1 cellular context compared by ENCODE assay signal in the genomic region with DNA sequence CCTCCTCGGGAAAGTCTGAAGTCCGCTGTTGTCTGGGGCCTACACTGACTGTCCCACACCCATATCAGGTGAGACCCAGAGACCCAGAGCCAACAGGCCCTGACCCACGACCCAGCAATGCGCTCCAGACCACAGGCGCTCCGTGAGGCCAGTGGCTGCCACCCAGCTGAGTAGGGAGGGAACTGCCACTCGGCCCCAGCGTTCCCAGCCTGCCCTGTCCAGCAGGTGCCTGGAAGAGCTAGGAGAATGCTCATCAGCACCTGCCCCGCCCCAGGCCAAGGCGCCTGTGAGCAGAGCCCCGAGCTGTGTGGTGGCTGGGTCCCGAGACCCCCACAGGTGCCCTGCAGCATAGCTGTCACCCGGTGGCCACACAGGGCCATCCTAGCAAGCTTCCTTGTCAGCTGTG.
TF ChIP-seq lines count a peak whose summit lies in the region.

No MANE protein-coding gene starts in this region.

TF ChIP-seq in HepG2, 621 proteins besides CTCF, POLR2A, EP300 and RAD21:
- no peak for TF ChIP-seq KDM1A (CRISPR knock-in tag; IDR thresholded peaks at IDR 0.05)
- no peak for TF ChIP-seq RARA (CRISPR knock-in tag; IDR thresholded peaks at IDR 0.05)
- no peak for TF ChIP-seq ZFYVE20 (CRISPR knock-in tag; IDR thresholded peaks at IDR 0.05; ENCODE audit: borderline replicate concordance, low read depth)
- no peak for TF ChIP-seq EED (CRISPR knock-in tag; IDR thresholded peaks at IDR 0.05)
- TF ChIP-seq HNRNPL (IDR thresholded peaks at IDR 0.05; ENCODE audit: low read depth, low read length) = 0 out of 2 replicates have a peak, but pooled peaks have one; percentile 10
- no peak for TF ChIP-seq ZNF772 (CRISPR knock-in tag; IDR thresholded peaks at IDR 0.05)
- TF ChIP-seq, protein P1, sequence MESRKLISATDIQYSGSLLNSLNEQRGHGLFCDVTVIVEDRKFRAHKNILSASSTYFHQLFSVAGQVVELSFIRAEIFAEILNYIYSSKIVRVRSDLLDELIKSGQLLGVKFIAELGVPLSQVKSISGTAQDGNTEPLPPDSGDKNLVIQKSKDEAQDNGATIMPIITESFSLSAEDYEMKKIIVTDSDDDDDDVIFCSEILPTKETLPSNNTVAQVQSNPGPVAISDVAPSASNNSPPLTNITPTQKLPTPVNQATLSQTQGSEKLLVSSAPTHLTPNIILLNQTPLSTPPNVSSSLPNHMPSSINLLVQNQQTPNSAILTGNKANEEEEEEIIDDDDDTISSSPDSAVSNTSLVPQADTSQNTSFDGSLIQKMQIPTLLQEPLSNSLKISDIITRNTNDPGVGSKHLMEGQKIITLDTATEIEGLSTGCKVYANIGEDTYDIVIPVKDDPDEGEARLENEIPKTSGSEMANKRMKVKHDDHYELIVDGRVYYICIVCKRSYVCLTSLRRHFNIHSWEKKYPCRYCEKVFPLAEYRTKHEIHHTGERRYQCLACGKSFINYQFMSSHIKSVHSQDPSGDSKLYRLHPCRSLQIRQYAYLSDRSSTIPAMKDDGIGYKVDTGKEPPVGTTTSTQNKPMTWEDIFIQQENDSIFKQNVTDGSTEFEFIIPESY (CRISPR knock-in tag; IDR thresholded peaks at IDR 0.05) = peak; percentile 73
- no peak for TF ChIP-seq ZBTB39 (CRISPR knock-in tag; IDR thresholded peaks at IDR 0.05)
- no peak for TF ChIP-seq ZBTB25 (CRISPR knock-in tag; IDR thresholded peaks at IDR 0.05)
- no peak for TF ChIP-seq NONO (IDR thresholded peaks at IDR 0.05)
- TF ChIP-seq NONO (CRISPR knock-in tag; conservative IDR thresholded peaks at IDR 0.05) = no peak
- no peak for TF ChIP-seq GATA4 (IDR thresholded peaks at IDR 0.05; ENCODE audit: borderline replicate concordance, low read depth)
- TF ChIP-seq SATB2 (CRISPR knock-in tag; IDR thresholded peaks at IDR 0.05) = no peak
- TF ChIP-seq CEBPG (CRISPR knock-in tag; IDR thresholded peaks at IDR 0.05) = no peak
- TF ChIP-seq RBFOX2 (IDR thresholded peaks at IDR 0.05; ENCODE audit: low read depth, low read length) = peak; percentile 10; the same call in 1 of the 2 replicates
- TF ChIP-seq ZNF687 (CRISPR knock-in tag; IDR thresholded peaks at IDR 0.05) = peak; percentile 33; the same call in 1 of the 2 replicates
- TF ChIP-seq HIVEP1 (CRISPR knock-in tag; IDR thresholded peaks at IDR 0.05) = no peak
TF ChIP-seq in HepG2: peak in this region for 4.
